Comparison of ENCODE assay signal across 1 cellular context in genomic region chr1:116826818-116827606, GRCh38.
TF ChIP-seq lines count a peak whose summit lies in the region.

No MANE protein-coding gene starts in this region.

TF ChIP-seq in K562, 482 proteins besides CTCF, POLR2A, EP300 and RAD21 (continued from another document and continues in another):
- TF ChIP-seq ZBTB26 (CRISPR knock-in tag; IDR thresholded peaks at IDR 0.05), result no peak
- TF ChIP-seq HDAC8 (tag; IDR thresholded peaks at IDR 0.05), result peak; percentile 40; the same call in 1 of the 2 replicates
- no peak for TF ChIP-seq MED1 (CRISPR knock-in tag; IDR thresholded peaks at IDR 0.05; ENCODE audit: borderline replicate concordance)
- TF ChIP-seq LCOR (CRISPR knock-in tag; IDR thresholded peaks at IDR 0.05), result 0 out of 2 replicates have a peak, but pooled peaks have one; percentile 63
- no peak for TF ChIP-seq EZH2 (IDR thresholded peaks at IDR 0.05; ENCODE audit: borderline replicate concordance, low read depth, low read length)
- TF ChIP-seq HEY1 (CRISPR knock-in tag; IDR thresholded peaks at IDR 0.05; ENCODE audit: borderline replicate concordance), result no peak
- peak; percentile 87 for TF ChIP-seq ATF7 (IDR thresholded peaks at IDR 0.05)
- TF ChIP-seq PHB (CRISPR knock-in tag; IDR thresholded peaks at IDR 0.05), result no peak
- TF ChIP-seq ZFP30 (CRISPR knock-in tag; IDR thresholded peaks at IDR 0.05; ENCODE audit: borderline replicate concordance), result no peak
- TF ChIP-seq ZNF449 (CRISPR knock-in tag; IDR thresholded peaks at IDR 0.05), result no peak
- no peak for TF ChIP-seq PURB (CRISPR knock-in tag; IDR thresholded peaks at IDR 0.05; ENCODE audit: low read depth)
- no peak for TF ChIP-seq E2F4 (CRISPR knock-in tag; IDR thresholded peaks at IDR 0.05; ENCODE audit: low read depth)
- no peak for TF ChIP-seq KAT2B (IDR thresholded peaks at IDR 0.05; ENCODE audit: low read depth, low read length)
- TF ChIP-seq REST (CRISPR knock-in tag; IDR thresholded peaks at IDR 0.05; ENCODE audit: low read depth), result no peak
- peak; percentile 85 for TF ChIP-seq POLR2H (tag; IDR thresholded peaks at IDR 0.05; ENCODE audit: low read depth)
- TF ChIP-seq ZKSCAN8 (CRISPR knock-in tag; IDR thresholded peaks at IDR 0.05), result peak; percentile 83
- peak; percentile 31; the same call in 1 of the 2 replicates for TF ChIP-seq MEF2D (tag; conservative IDR thresholded peaks at IDR 0.05; ENCODE audit: low read depth)
- TF ChIP-seq SREBF2 (CRISPR knock-in tag; IDR thresholded peaks at IDR 0.05), result no peak
- TF ChIP-seq NCOA6 (IDR thresholded peaks at IDR 0.05), result no peak
- TF ChIP-seq, protein P1, sequence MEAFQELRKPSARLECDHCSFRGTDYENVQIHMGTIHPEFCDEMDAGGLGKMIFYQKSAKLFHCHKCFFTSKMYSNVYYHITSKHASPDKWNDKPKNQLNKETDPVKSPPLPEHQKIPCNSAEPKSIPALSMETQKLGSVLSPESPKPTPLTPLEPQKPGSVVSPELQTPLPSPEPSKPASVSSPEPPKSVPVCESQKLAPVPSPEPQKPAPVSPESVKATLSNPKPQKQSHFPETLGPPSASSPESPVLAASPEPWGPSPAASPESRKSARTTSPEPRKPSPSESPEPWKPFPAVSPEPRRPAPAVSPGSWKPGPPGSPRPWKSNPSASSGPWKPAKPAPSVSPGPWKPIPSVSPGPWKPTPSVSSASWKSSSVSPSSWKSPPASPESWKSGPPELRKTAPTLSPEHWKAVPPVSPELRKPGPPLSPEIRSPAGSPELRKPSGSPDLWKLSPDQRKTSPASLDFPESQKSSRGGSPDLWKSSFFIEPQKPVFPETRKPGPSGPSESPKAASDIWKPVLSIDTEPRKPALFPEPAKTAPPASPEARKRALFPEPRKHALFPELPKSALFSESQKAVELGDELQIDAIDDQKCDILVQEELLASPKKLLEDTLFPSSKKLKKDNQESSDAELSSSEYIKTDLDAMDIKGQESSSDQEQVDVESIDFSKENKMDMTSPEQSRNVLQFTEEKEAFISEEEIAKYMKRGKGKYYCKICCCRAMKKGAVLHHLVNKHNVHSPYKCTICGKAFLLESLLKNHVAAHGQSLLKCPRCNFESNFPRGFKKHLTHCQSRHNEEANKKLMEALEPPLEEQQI (IDR thresholded peaks at IDR 0.05), result peak; percentile 73; the same call in 1 of the 2 replicates
- no peak for TF ChIP-seq MCM2 (IDR thresholded peaks at IDR 0.05; ENCODE audit: low read depth)
- TF ChIP-seq ELF2 (CRISPR knock-in tag; IDR thresholded peaks at IDR 0.05), result no peak
- TF ChIP-seq PHF8 (IDR thresholded peaks at IDR 0.05; ENCODE audit: borderline replicate concordance, low read length), result peak; percentile 59; the same call in 1 of the 2 replicates
- TF ChIP-seq TFE3 (CRISPR knock-in tag; IDR thresholded peaks at IDR 0.05), result no peak
- TF ChIP-seq BACH1 (tag; IDR thresholded peaks at IDR 0.05), result no peak; the same call in none of the 2 replicates
- TF ChIP-seq, protein P2, sequence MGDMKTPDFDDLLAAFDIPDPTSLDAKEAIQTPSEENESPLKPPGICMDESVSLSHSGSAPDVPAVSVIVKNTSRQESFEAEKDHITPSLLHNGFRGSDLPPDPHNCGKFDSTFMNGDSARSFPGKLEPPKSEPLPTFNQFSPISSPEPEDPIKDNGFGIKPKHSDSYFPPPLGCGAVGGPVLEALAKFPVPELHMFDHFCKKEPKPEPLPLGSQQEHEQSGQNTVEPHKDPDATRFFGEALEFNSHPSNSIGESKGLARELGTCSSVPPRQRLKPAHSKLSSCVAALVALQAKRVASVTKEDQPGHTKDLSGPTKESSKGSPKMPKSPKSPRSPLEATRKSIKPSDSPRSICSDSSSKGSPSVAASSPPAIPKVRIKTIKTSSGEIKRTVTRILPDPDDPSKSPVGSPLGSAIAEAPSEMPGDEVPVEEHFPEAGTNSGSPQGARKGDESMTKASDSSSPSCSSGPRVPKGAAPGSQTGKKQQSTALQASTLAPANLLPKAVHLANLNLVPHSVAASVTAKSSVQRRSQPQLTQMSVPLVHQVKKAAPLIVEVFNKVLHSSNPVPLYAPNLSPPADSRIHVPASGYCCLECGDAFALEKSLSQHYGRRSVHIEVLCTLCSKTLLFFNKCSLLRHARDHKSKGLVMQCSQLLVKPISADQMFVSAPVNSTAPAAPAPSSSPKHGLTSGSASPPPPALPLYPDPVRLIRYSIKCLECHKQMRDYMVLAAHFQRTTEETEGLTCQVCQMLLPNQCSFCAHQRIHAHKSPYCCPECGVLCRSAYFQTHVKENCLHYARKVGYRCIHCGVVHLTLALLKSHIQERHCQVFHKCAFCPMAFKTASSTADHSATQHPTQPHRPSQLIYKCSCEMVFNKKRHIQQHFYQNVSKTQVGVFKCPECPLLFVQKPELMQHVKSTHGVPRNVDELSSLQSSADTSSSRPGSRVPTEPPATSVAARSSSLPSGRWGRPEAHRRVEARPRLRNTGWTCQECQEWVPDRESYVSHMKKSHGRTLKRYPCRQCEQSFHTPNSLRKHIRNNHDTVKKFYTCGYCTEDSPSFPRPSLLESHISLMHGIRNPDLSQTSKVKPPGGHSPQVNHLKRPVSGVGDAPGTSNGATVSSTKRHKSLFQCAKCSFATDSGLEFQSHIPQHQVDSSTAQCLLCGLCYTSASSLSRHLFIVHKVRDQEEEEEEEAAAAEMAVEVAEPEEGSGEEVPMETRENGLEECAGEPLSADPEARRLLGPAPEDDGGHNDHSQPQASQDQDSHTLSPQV (IDR thresholded peaks at IDR 0.05), result peak; percentile 97
- TF ChIP-seq ZNF77 (CRISPR knock-in tag; IDR thresholded peaks at IDR 0.05), result no peak
- peak; percentile 86 for TF ChIP-seq HDAC2 (IDR thresholded peaks at IDR 0.05)
- TF ChIP-seq ZNF644 (tag; IDR thresholded peaks at IDR 0.05; ENCODE audit: low read depth), result peak; percentile 91; the same call in 1 of the 2 replicates
- TF ChIP-seq, protein P3, sequence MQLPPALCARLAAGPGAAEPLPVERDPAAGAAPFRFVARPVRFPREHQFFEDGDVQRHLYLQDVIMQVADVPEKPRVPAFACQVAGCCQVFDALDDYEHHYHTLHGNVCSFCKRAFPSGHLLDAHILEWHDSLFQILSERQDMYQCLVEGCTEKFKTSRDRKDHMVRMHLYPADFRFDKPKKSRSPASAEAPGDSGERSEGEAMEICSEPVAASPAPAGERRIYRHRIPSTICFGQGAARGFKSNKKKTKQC (CRISPR knock-in tag; IDR thresholded peaks at IDR 0.05), result 0 out of 2 replicates have a peak, but pooled peaks have one; percentile 54
- TF ChIP-seq HOXB6 (CRISPR knock-in tag; IDR thresholded peaks at IDR 0.05; ENCODE audit: borderline replicate concordance), result no peak
- TF ChIP-seq IFI16 (CRISPR knock-in tag; IDR thresholded peaks at IDR 0.05), result no peak
- TF ChIP-seq EHMT2 (IDR thresholded peaks at IDR 0.05), result peak; percentile 91
- TF ChIP-seq LEF1 (IDR thresholded peaks at IDR 0.05), result peak; percentile 83
- no peak for TF ChIP-seq GABPB2 (CRISPR knock-in tag; conservative IDR thresholded peaks at IDR 0.05)
